ENCODE assay signal across 1 cellular context in genomic region chr1:51518033-51518729, GRCh38.
A peak's percentile ranks its signal among the peaks of the same experiment; 100 is the strongest.
TF ChIP-seq lines count a peak whose summit lies in the region.

No MANE protein-coding gene starts in this region.

TF ChIP-seq in HepG2, 621 proteins besides CTCF, POLR2A, EP300 and RAD21 (continued from another document and continues in another):
- TF ChIP-seq REXO4 (CRISPR knock-in tag; IDR thresholded peaks at IDR 0.05; ENCODE audit: borderline replicate concordance) (no peak), MAFG (CRISPR knock-in tag; IDR thresholded peaks at IDR 0.05) (no peak), CBX2 (IDR thresholded peaks at IDR 0.05; ENCODE audit: low read depth, low read length) (no peak), CBX2 (CRISPR knock-in tag; IDR thresholded peaks at IDR 0.05; ENCODE audit: low read depth) (no peak), PHB2 (IDR thresholded peaks at IDR 0.05; ENCODE audit: partially characterized antibody) (no peak), MATR3 (CRISPR knock-in tag; IDR thresholded peaks at IDR 0.05) (no peak), POGZ (CRISPR knock-in tag; IDR thresholded peaks at IDR 0.05) (no peak), SETDB1 (CRISPR knock-in tag; IDR thresholded peaks at IDR 0.05; ENCODE audit: borderline replicate concordance) (no peak), ARID2 (CRISPR knock-in tag; IDR thresholded peaks at IDR 0.05; ENCODE audit: borderline replicate concordance) (no peak), RAD51 (IDR thresholded peaks at IDR 0.05; ENCODE audit: borderline replicate concordance) (no peak), MYC (CRISPR knock-in tag; IDR thresholded peaks at IDR 0.05; ENCODE audit: borderline replicate concordance) (peak; percentile 39; the same call in 1 of the 2 replicates), ZNF891 (CRISPR knock-in tag; IDR thresholded peaks at IDR 0.05) (0 out of 2 replicates have a peak, but pooled peaks have one; percentile 56), ZSCAN30 (CRISPR knock-in tag; IDR thresholded peaks at IDR 0.05) (no peak), ZNF7 (CRISPR knock-in tag; IDR thresholded peaks at IDR 0.05) (no peak), ZC3H13 (CRISPR knock-in tag; IDR thresholded peaks at IDR 0.05) (no peak), CREM (IDR thresholded peaks at IDR 0.05) (peak; percentile 31; the same call in 1 of the 2 replicates), CREM (CRISPR knock-in tag; IDR thresholded peaks at IDR 0.05) (no peak), MYNN (CRISPR knock-in tag; IDR thresholded peaks at IDR 0.05; ENCODE audit: low read depth) (no peak), RXRB (CRISPR knock-in tag; IDR thresholded peaks at IDR 0.05; ENCODE audit: borderline replicate concordance) (peak; percentile 26; the same call in 1 of the 2 replicates), ZNF878 (CRISPR knock-in tag; IDR thresholded peaks at IDR 0.05) (no peak), ESRRA (CRISPR knock-in tag; IDR thresholded peaks at IDR 0.05; ENCODE audit: low read depth) (no peak), RFX5 (IDR thresholded peaks at IDR 0.05; ENCODE audit: low read depth, low read length) (no peak), JDP2 (CRISPR knock-in tag; IDR thresholded peaks at IDR 0.05; ENCODE audit: borderline replicate concordance) (no peak), CENPT (CRISPR knock-in tag; IDR thresholded peaks at IDR 0.05; ENCODE audit: low read depth) (no peak), KAT7 (CRISPR knock-in tag; IDR thresholded peaks at IDR 0.05; ENCODE audit: borderline replicate concordance) (no peak), BHLHE40 (IDR thresholded peaks at IDR 0.05; ENCODE audit: low read length) (no peak), ATF2 (CRISPR knock-in tag; IDR thresholded peaks at IDR 0.05) (no peak), ZNF10 (CRISPR knock-in tag; IDR thresholded peaks at IDR 0.05; ENCODE audit: borderline replicate concordance, low read depth) (no peak), ZSCAN20 (CRISPR knock-in tag; IDR thresholded peaks at IDR 0.05; ENCODE audit: borderline replicate concordance) (no peak), NR1H2 (CRISPR knock-in tag; IDR thresholded peaks at IDR 0.05; ENCODE audit: borderline replicate concordance, low read depth) (no peak), KLF6 (CRISPR knock-in tag; IDR thresholded peaks at IDR 0.05) (no peak), STAG1 (CRISPR knock-in tag; IDR thresholded peaks at IDR 0.05) (no peak), CREB1 (IDR thresholded peaks at IDR 0.05) (no peak), CREB1 (CRISPR knock-in tag; IDR thresholded peaks at IDR 0.05) (no peak; the same call in 1 of the 2 replicates), RXRA (CRISPR knock-in tag; IDR thresholded peaks at IDR 0.05) (peak; percentile 35; the same call in 1 of the 2 replicates), ZNF589 (CRISPR knock-in tag; conservative IDR thresholded peaks at IDR 0.05) (no peak), ZKSCAN1 (IDR thresholded peaks at IDR 0.05; ENCODE audit: low read length) (no peak), ZNF512 (CRISPR knock-in tag; IDR thresholded peaks at IDR 0.05) (no peak), ZNF335 (CRISPR knock-in tag; IDR thresholded peaks at IDR 0.05) (no peak; the same call in 1 of the 2 replicates), ELF1 (CRISPR knock-in tag; IDR thresholded peaks at IDR 0.05) (0 out of 2 replicates have a peak, but pooled peaks have one; percentile 10), PHF21A (CRISPR knock-in tag; IDR thresholded peaks at IDR 0.05) (no peak), NFKB2 (CRISPR knock-in tag; IDR thresholded peaks at IDR 0.05; ENCODE audit: borderline replicate concordance) (no peak), REST (IDR thresholded peaks at IDR 0.05; ENCODE audit: borderline replicate concordance in 1 of 2, low read depth in 1 of 2, low read length in 2 of 2) (peak in 1 of 2 experiments; percentile 12; a peak in 1 of 4 replicates), ZNF264 (CRISPR knock-in tag; IDR thresholded peaks at IDR 0.05) (no peak), FIP1L1 (IDR thresholded peaks at IDR 0.05; ENCODE audit: borderline replicate concordance, insufficient read depth, low read depth, low read length) (no peak), ADNP (CRISPR knock-in tag; IDR thresholded peaks at IDR 0.05) (no peak), SMAD9 (CRISPR knock-in tag; IDR thresholded peaks at IDR 0.05) (no peak), ZNF83 (CRISPR knock-in tag; IDR thresholded peaks at IDR 0.05; ENCODE audit: borderline replicate concordance) (no peak)
- TF ChIP-seq, protein P1, sequence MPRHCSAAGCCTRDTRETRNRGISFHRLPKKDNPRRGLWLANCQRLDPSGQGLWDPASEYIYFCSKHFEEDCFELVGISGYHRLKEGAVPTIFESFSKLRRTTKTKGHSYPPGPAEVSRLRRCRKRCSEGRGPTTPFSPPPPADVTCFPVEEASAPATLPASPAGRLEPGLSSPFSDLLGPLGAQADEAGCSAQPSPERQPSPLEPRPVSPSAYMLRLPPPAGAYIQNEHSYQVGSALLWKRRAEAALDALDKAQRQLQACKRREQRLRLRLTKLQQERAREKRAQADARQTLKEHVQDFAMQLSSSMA (CRISPR knock-in tag; IDR thresholded peaks at IDR 0.05): peak; percentile 59; the same call in 1 of the 2 replicates
- TF ChIP-seq, protein P2, sequence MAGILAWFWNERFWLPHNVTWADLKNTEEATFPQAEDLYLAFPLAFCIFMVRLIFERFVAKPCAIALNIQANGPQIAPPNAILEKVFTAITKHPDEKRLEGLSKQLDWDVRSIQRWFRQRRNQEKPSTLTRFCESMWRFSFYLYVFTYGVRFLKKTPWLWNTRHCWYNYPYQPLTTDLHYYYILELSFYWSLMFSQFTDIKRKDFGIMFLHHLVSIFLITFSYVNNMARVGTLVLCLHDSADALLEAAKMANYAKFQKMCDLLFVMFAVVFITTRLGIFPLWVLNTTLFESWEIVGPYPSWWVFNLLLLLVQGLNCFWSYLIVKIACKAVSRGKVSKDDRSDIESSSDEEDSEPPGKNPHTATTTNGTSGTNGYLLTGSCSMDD (CRISPR knock-in tag; IDR thresholded peaks at IDR 0.05): no peak
- TF ChIP-seq, protein P3, sequence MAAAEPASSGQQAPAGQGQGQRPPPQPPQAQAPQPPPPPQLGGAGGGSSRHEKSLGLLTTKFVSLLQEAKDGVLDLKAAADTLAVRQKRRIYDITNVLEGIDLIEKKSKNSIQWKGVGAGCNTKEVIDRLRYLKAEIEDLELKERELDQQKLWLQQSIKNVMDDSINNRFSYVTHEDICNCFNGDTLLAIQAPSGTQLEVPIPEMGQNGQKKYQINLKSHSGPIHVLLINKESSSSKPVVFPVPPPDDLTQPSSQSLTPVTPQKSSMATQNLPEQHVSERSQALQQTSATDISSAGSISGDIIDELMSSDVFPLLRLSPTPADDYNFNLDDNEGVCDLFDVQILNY (CRISPR knock-in tag; conservative IDR thresholded peaks at IDR 0.05): no peak
- TF ChIP-seq, protein P4, sequence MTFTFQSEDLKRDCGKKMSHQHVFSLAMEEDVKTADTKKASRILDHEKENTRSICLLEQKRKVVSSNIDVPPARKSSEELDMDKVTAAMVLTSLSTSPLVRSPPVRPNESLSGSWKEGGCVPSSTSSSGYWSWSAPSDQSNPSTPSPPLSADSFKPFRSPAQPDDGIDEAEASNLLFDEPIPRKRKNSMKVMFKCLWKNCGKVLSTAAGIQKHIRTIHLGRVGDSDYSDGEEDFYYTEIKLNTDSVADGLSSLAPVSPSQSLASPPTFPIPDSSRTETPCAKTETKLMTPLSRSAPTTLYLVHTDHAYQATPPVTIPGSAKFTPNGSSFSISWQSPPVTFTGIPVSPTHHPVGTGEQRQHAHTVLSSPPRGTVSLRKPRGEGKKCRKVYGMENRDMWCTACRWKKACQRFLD (CRISPR knock-in tag; IDR thresholded peaks at IDR 0.05; ENCODE audit: borderline replicate concordance): 0 out of 2 replicates have a peak, but pooled peaks have one; percentile 26
- TF ChIP-seq, protein P5, sequence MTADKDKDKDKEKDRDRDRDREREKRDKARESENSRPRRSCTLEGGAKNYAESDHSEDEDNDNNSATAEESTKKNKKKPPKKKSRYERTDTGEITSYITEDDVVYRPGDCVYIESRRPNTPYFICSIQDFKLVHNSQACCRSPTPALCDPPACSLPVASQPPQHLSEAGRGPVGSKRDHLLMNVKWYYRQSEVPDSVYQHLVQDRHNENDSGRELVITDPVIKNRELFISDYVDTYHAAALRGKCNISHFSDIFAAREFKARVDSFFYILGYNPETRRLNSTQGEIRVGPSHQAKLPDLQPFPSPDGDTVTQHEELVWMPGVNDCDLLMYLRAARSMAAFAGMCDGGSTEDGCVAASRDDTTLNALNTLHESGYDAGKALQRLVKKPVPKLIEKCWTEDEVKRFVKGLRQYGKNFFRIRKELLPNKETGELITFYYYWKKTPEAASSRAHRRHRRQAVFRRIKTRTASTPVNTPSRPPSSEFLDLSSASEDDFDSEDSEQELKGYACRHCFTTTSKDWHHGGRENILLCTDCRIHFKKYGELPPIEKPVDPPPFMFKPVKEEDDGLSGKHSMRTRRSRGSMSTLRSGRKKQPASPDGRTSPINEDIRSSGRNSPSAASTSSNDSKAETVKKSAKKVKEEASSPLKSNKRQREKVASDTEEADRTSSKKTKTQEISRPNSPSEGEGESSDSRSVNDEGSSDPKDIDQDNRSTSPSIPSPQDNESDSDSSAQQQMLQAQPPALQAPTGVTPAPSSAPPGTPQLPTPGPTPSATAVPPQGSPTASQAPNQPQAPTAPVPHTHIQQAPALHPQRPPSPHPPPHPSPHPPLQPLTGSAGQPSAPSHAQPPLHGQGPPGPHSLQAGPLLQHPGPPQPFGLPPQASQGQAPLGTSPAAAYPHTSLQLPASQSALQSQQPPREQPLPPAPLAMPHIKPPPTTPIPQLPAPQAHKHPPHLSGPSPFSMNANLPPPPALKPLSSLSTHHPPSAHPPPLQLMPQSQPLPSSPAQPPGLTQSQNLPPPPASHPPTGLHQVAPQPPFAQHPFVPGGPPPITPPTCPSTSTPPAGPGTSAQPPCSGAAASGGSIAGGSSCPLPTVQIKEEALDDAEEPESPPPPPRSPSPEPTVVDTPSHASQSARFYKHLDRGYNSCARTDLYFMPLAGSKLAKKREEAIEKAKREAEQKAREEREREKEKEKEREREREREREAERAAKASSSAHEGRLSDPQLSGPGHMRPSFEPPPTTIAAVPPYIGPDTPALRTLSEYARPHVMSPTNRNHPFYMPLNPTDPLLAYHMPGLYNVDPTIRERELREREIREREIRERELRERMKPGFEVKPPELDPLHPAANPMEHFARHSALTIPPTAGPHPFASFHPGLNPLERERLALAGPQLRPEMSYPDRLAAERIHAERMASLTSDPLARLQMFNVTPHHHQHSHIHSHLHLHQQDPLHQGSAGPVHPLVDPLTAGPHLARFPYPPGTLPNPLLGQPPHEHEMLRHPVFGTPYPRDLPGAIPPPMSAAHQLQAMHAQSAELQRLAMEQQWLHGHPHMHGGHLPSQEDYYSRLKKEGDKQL (CRISPR knock-in tag; IDR thresholded peaks at IDR 0.05; ENCODE audit: low read depth): no peak
- TF ChIP-seq, protein P6, sequence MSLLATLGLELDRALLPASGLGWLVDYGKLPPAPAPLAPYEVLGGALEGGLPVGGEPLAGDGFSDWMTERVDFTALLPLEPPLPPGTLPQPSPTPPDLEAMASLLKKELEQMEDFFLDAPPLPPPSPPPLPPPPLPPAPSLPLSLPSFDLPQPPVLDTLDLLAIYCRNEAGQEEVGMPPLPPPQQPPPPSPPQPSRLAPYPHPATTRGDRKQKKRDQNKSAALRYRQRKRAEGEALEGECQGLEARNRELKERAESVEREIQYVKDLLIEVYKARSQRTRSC (CRISPR knock-in tag; IDR thresholded peaks at IDR 0.05; ENCODE audit: low read depth): no peak
